Comparison of ENCODE assay signal across 2 cellular contexts in the genomic region with DNA sequence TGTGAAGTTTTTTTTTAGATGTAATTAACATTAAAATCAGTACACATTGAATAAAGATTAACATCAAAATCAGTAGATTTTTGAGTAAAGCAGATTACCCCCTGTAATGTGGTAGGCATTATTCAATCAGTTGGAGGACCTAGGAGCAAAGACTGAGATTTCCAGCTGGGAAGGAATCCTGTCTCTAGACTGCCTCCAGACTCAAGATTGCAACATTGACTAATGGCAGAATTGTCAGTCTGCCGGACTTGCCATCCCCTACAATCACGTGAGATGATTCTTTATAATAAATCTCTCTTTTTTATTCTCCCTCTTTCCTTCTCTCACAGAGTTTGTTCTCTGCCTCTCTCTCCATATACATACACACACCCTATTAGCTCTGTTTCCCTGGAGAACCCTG.
TF ChIP-seq lines count a peak whose summit lies in the region.

No MANE protein-coding gene starts in this region.

TF ChIP-seq in WTC11, 78 proteins besides CTCF, POLR2A, EP300 and RAD21:
- TF ChIP-seq ZNF423 (CRISPR knock-in tag; IDR thresholded peaks at IDR 0.05) (no peak), ETV6 (CRISPR knock-in tag; IDR thresholded peaks at IDR 0.05) (no peak), ZNF263 (CRISPR knock-in tag; IDR thresholded peaks at IDR 0.05; ENCODE audit: low read depth) (no peak), NR3C1 (CRISPR knock-in tag; conservative IDR thresholded peaks at IDR 0.05; ENCODE audit: low read depth) (no peak), JUN (CRISPR knock-in tag; IDR thresholded peaks at IDR 0.05) (no peak), ZNF219 (CRISPR knock-in tag; IDR thresholded peaks at IDR 0.05; ENCODE audit: borderline replicate concordance) (no peak), ZNF138 (CRISPR knock-in tag; conservative IDR thresholded peaks at IDR 0.05) (no peak), ERG (CRISPR knock-in tag; IDR thresholded peaks at IDR 0.05) (no peak), JAZF1 (CRISPR knock-in tag; IDR thresholded peaks at IDR 0.05) (no peak), FOXP1 (CRISPR knock-in tag; IDR thresholded peaks at IDR 0.05; ENCODE audit: borderline replicate concordance) (no peak), CBFB (CRISPR knock-in tag; IDR thresholded peaks at IDR 0.05; ENCODE audit: low read depth) (no peak), IRF2 (CRISPR knock-in tag; IDR thresholded peaks at IDR 0.05; ENCODE audit: borderline replicate concordance, low read depth) (no peak), HMGXB4 (CRISPR knock-in tag; IDR thresholded peaks at IDR 0.05) (no peak), SMAD3 (CRISPR knock-in tag; IDR thresholded peaks at IDR 0.05; ENCODE audit: borderline replicate concordance) (no peak)
- TF ChIP-seq, protein P1, sequence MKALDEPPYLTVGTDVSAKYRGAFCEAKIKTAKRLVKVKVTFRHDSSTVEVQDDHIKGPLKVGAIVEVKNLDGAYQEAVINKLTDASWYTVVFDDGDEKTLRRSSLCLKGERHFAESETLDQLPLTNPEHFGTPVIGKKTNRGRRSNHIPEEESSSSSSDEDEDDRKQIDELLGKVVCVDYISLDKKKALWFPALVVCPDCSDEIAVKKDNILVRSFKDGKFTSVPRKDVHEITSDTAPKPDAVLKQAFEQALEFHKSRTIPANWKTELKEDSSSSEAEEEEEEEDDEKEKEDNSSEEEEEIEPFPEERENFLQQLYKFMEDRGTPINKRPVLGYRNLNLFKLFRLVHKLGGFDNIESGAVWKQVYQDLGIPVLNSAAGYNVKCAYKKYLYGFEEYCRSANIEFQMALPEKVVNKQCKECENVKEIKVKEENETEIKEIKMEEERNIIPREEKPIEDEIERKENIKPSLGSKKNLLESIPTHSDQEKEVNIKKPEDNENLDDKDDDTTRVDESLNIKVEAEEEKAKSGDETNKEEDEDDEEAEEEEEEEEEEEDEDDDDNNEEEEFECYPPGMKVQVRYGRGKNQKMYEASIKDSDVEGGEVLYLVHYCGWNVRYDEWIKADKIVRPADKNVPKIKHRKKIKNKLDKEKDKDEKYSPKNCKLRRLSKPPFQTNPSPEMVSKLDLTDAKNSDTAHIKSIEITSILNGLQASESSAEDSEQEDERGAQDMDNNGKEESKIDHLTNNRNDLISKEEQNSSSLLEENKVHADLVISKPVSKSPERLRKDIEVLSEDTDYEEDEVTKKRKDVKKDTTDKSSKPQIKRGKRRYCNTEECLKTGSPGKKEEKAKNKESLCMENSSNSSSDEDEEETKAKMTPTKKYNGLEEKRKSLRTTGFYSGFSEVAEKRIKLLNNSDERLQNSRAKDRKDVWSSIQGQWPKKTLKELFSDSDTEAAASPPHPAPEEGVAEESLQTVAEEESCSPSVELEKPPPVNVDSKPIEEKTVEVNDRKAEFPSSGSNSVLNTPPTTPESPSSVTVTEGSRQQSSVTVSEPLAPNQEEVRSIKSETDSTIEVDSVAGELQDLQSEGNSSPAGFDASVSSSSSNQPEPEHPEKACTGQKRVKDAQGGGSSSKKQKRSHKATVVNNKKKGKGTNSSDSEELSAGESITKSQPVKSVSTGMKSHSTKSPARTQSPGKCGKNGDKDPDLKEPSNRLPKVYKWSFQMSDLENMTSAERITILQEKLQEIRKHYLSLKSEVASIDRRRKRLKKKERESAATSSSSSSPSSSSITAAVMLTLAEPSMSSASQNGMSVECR (CRISPR knock-in tag; IDR thresholded peaks at IDR 0.05; ENCODE audit: borderline replicate concordance): no peak

TF ChIP-seq in H1, 55 proteins besides CTCF, POLR2A, EP300 and RAD21:
- TF ChIP-seq SP2 (IDR thresholded peaks at IDR 0.05; ENCODE audit: low read length) (no peak), CEBPB (IDR thresholded peaks at IDR 0.05; ENCODE audit: low read depth, low read length) (peak; percentile 58; the same call in 1 of the 2 replicates)
